Comparison of ENCODE assay signal across 33 cellular contexts in genomic region chr1:67120855-67121619, GRCh38. TPM values are rescaled to one million over a fixed set of nuclear protein-coding genes. Genes with fewer than 3 reads are reported as not detected.
"Had no signal": no experiment of that assay in that cellular context is flagged by ENCODE, and none has a peak within 500 bp of the region (broad histone marks: within the 10 kb centered on the region; RNA-seq: fewer than 3 reads in every experiment).

No MANE protein-coding gene starts in this region.

- H3K9me3 ChIP-seq: psoas muscle, spleen, suprapubic skin, testis, upper lobe of right lung, uterus had no signal

- ATAC-seq: natural killer cell; psoas muscle; right cardiac atrium; sciatic nerve; stimulated activated memory B cell treated with anti-CD40 and anti-IgM and Interleukin-4, amounts not matched to agents 10 μg/mL and 1 μg/mL and 100 μg/mL, for 72 hours; stimulated activated naive CD8-positive, alpha-beta T cell treated with anti-CD3 and anti-CD28 coated beads, Interleukin-15, amount 100 ng/mL, for 72 hours; stimulated activated naive CD8-positive, alpha-beta T cell treated with anti-CD3 and anti-CD28 coated beads, Interleukin-15, Interleukin-2, amounts not matched to agents 100 U/mL and 50 U/mL, for 24 hours; upper lobe of right lung had no signal

- H2AFZ ChIP-seq: neural progenitor cell, parathyroid adenoma had no signal

- H3K4me3 ChIP-seq: neural progenitor cell, ovary, psoas muscle, skin epidermis, smooth muscle cell, spleen, suprapubic skin, testis, tibial artery, transverse colon, upper lobe of right lung, uterus had no signal

- DNase-seq: natural killer cell; occipital lobe; ovary; posterior cingulate gyrus; psoas muscle; right cardiac atrium; spleen; stimulated activated CD4-positive, alpha-beta T cell treated with anti-CD3 and anti-CD28 coated beads, Interleukin-12 subunit alpha, Interleukin-12 subunit beta, amount 100 ng/mL, for 4 hours; stimulated activated CD4-positive, alpha-beta T cell treated with anti-CD3 and anti-CD28 coated beads, Interleukin-1b, Interleukin-23, amount 100 ng/mL, for 48 hours; stimulated activated CD4-positive, alpha-beta T cell treated with anti-CD3 and anti-CD28 coated beads, Interleukin-4, amount 100 ng/mL, for 1 hour; stimulated activated CD4-positive, alpha-beta T cell treated with anti-CD3 and anti-CD28 coated beads, Interleukin-4, amount 100 ng/mL, for 4 hours; stimulated activated CD8-positive, alpha-beta memory T cell treated with anti-CD3 and anti-CD28 coated beads, Interleukin-4, amount 100 ng/mL, for 48 hours; stimulated activated naive CD4-positive, alpha-beta T cell; stimulated activated naive CD8-positive, alpha-beta T cell treated with anti-CD3 and anti-CD28 coated beads, Interleukin-15, amount 100 ng/mL, for 72 hours; stimulated activated naive CD8-positive, alpha-beta T cell treated with anti-CD3 and anti-CD28 coated beads, Interleukin-15, Interleukin-2, amounts not matched to agents 100 U/mL and 50 U/mL, for 24 hours; substantia nigra; testis; tibial artery; transverse colon; upper lobe of right lung; uterus had no signal

- H3K36me3 ChIP-seq: neural progenitor cell, ovary, spleen, suprapubic skin, tibial artery, transverse colon, upper lobe of right lung, uterus had no signal

- H3K79me2 ChIP-seq: parathyroid adenoma had no signal

- H3K9ac ChIP-seq: neural progenitor cell, parathyroid adenoma had no signal

- H3K4me2 ChIP-seq: neural progenitor cell, smooth muscle cell had no signal

- H3K27me3 ChIP-seq: neural progenitor cell, ovary, spleen, suprapubic skin, testis, tibial artery, transverse colon, upper lobe of right lung, uterus had no signal

- H3K4me1 ChIP-seq: neural progenitor cell, parathyroid adenoma, psoas muscle, spleen, suprapubic skin, testis, tibial artery, transverse colon, upper lobe of right lung, uterus had no signal

- H3K27ac ChIP-seq: neural progenitor cell, ovary, parathyroid adenoma, psoas muscle, skin epidermis, spleen, suprapubic skin, testis, tibial artery, transverse colon, upper lobe of right lung, uterus had no signal

RNA-seq across cellular contexts. Expression of gene C1orf141, which starts 13.7 kb away (rescaled TPM):
- total RNA-seq: natural killer cell, occipital lobe, osteoblast, progenitor cell of endocrine pancreas, psoas muscle, renal cortical epithelial cell, right cardiac atrium, sciatic nerve, smooth muscle cell, spleen, suprapubic skin, transverse colon, upper lobe of right lung, urinary bladder, uterus had no signal
- polyA plus RNA-seq: neural cell, psoas muscle, right cardiac atrium, smooth muscle cell, spleen, urinary bladder had no signal

RNA-seq across cellular contexts. Expression of gene IL23R, which starts 45.2 kb away (rescaled TPM):
- total RNA-seq: occipital lobe, osteoblast, ovary, progenitor cell of endocrine pancreas, psoas muscle, renal cortical epithelial cell, right cardiac atrium, sciatic nerve, smooth muscle cell, suprapubic skin had no signal
- polyA plus RNA-seq: neural cell, psoas muscle, right cardiac atrium, smooth muscle cell, urinary bladder had no signal
